In genomic region chr9:127535834-127536233, GRCh38 we compare ENCODE assay signal across 14 cellular contexts.
DNase-seq lines count a peak whose midpoint lies in the region; ATAC-seq and TF ChIP-seq lines count a peak whose summit lies in the region.
"Had no signal": no experiment of that assay in that cellular context is flagged by ENCODE, and none has a peak within 500 bp of the region (broad histone marks: within the 10 kb centered on the region; RNA-seq: fewer than 3 reads in every experiment).

No MANE protein-coding gene starts in this region.

- peak in 5 of 8 donors; percentile 11 to 41 (median 18) for ATAC-seq in heart right ventricle
- ATAC-seq in stimulated activated effector memory CD8-positive, alpha-beta T cell treated with anti-CD3 and anti-CD28 coated beads, Interleukin-12 subunit alpha, Interleukin-12 subunit beta, amount 100 ng/mL, for 72 hours, result no peak
- ATAC-seq: left colon had no signal

- no peak overlapping the region for H3K4me3 Mint-ChIP-seq in stimulated activated effector memory CD8-positive, alpha-beta T cell treated with anti-CD3 and anti-CD28 coated beads, Interleukin-12 subunit alpha, Interleukin-12 subunit beta, amount 100 ng/mL, for 72 hours
- H3K4me3 Mint-ChIP-seq: CD4-positive, CD25-positive, alpha-beta regulatory T cell had no signal

- no peak for TF ChIP-seq CTCF in breast epithelium (IDR thresholded peaks at IDR 0.05)
- TF ChIP-seq CTCF in heart right ventricle (IDR thresholded peaks at IDR 0.05), result no peak
- no peak for TF ChIP-seq CTCF in GM13976 (IDR thresholded peaks at IDR 0.05; ENCODE audit: borderline replicate concordance, control extremely low read depth, extremely low read depth, insufficient read depth, missing control alignments)

- DNase-seq in GM03348 (ENCODE audit: low spot score), result peak; percentile 81
- peak in 1 of 2 donors; percentile 53 for DNase-seq in breast epithelium (ENCODE audit: low spot score in 2 of 2)
- DNase-seq in heart right ventricle, result no peak
- DNase-seq in stimulated activated effector memory CD8-positive, alpha-beta T cell treated with anti-CD3 and anti-CD28 coated beads, Interleukin-12 subunit alpha, Interleukin-12 subunit beta, amount 100 ng/mL, for 72 hours (ENCODE audit: low spot score in 2 of 2), result no peak
- DNase-seq in nucleus accumbens (lab: John Stamatoyannopoulos, UW), result no peak
- DNase-seq in effector CD8-positive, alpha-beta T cell (lab: John Stamatoyannopoulos, UW), result no peak
- DNase-seq in KG1 (lab: John Stamatoyannopoulos, UW), result no peak
- DNase-seq in GM13976 (ENCODE audit: low spot score), result no peak
- DNase-seq: amygdala; CD4-positive, CD25-positive, alpha-beta regulatory T cell; HCEC 1CT; stimulated activated CD4-positive, alpha-beta T cell treated with anti-CD3 and anti-CD28 coated beads, Interleukin-4, amount 100 ng/mL, for 24 hours; T-helper 2 cell had no signal

- WGBS in heart right ventricle, 2 donors, result 49 to 51% methylated on average over 14 of the region's 14 CpGs

- H3K4me1 ChIP-seq in breast epithelium, result peaks cover 9 to 43% of the 10 kb centered on the region in 2 donors
- peaks cover 15 to 74% (median 48%) of the 10 kb centered on the region in 9 donors for H3K4me1 ChIP-seq in heart right ventricle

- H3K9me3 Mint-ChIP-seq in stimulated activated effector memory CD8-positive, alpha-beta T cell treated with anti-CD3 and anti-CD28 coated beads, Interleukin-12 subunit alpha, Interleukin-12 subunit beta, amount 100 ng/mL, for 72 hours, result no peaks in the 10 kb centered on the region
- H3K9me3 Mint-ChIP-seq: CD4-positive, CD25-positive, alpha-beta regulatory T cell had no signal

- H3K27ac Mint-ChIP-seq in stimulated activated effector memory CD8-positive, alpha-beta T cell treated with anti-CD3 and anti-CD28 coated beads, Interleukin-12 subunit alpha, Interleukin-12 subunit beta, amount 100 ng/mL, for 72 hours, result peak overlapping the region; percentile 83

- H3K36me3 Mint-ChIP-seq in stimulated activated effector memory CD8-positive, alpha-beta T cell treated with anti-CD3 and anti-CD28 coated beads, Interleukin-12 subunit alpha, Interleukin-12 subunit beta, amount 100 ng/mL, for 72 hours, result peaks cover 8% of the 10 kb centered on the region
- H3K36me3 Mint-ChIP-seq: CD4-positive, CD25-positive, alpha-beta regulatory T cell had no signal

- H3K9me3 ChIP-seq in breast epithelium, result no peaks in the 10 kb centered on the region
- no peaks in the 10 kb centered on the region for H3K9me3 ChIP-seq in heart right ventricle

- H3K4me3 ChIP-seq in breast epithelium (peak overlapping the region in 1 of 3 donors; percentile 7), heart right ventricle (no peak overlapping the region)

- H3K4me1 Mint-ChIP-seq in stimulated activated effector memory CD8-positive, alpha-beta T cell treated with anti-CD3 and anti-CD28 coated beads, Interleukin-12 subunit alpha, Interleukin-12 subunit beta, amount 100 ng/mL, for 72 hours, result peaks cover 7% of the 10 kb centered on the region

- in situ Hi-C loops in GM13976 (cut with MboI; ENCODE audit: low sequenced_read_pairs, unreplicated experiment), result no loop called here

- TF ChIP-seq POLR2A in breast epithelium (IDR thresholded peaks at IDR 0.05), result no peak

- intact Hi-C loops in breast epithelium (cut with DNase I; ENCODE audit: low total_unique reads) (no loop called here), heart right ventricle (cut with DNase I) (no loop called here)

- H3K27ac ChIP-seq in breast epithelium (peak overlapping the region; percentile 73 to 92), heart right ventricle (peak overlapping the region in 7 of 10 donors; percentile 10 to 68 (median 43))

- H3K27me3 ChIP-seq in breast epithelium (no peaks in the 10 kb centered on the region), heart right ventricle (no peaks in the 10 kb centered on the region)

- H3K36me3 ChIP-seq in breast epithelium (no peaks in the 10 kb centered on the region), heart right ventricle (peaks cover 0 to 41% (median 0%) of the 10 kb centered on the region in 9 donors)
